ENCODE assay signal across 27 cellular contexts in genomic region chr5:123817267-123817666, GRCh38.
"Had no signal": no experiment of that assay in that cellular context is flagged by ENCODE, and none has a peak within 500 bp of the region (broad histone marks: within the 10 kb centered on the region; RNA-seq: fewer than 3 reads in every experiment).

No MANE protein-coding gene starts in this region.

- DNase-seq: colonic mucosa; cortex of kidney; dermis blood vessel endothelial cell; dorsolateral prefrontal cortex; effector CD4-positive, alpha-beta T cell; effector CD8-positive, alpha-beta T cell; effector memory CD4-positive, alpha-beta T cell; effector memory CD8-positive, alpha-beta T cell; endodermal cell; erythroblast; esophagus squamous epithelium; foreskin fibroblast; foreskin keratinocyte; foreskin melanocyte; gastrocnemius medialis; glutamatergic neuron; head of caudate nucleus; heart left ventricle; heart right ventricle had no signal

- H3K27me3 ChIP-seq: colonic mucosa, dorsolateral prefrontal cortex, esophagus muscularis mucosa, esophagus squamous epithelium, foreskin keratinocyte, gastrocnemius medialis, gastroesophageal sphincter, heart left ventricle, heart right ventricle had no signal

- H3K4me3 ChIP-seq: colonic mucosa, coronary artery, dorsolateral prefrontal cortex, esophagus muscularis mucosa, esophagus squamous epithelium, gastrocnemius medialis, gastroesophageal sphincter, heart left ventricle, heart right ventricle had no signal

- H3K36me3 ChIP-seq: colonic mucosa, esophagus muscularis mucosa, esophagus squamous epithelium, gastrocnemius medialis, gastroesophageal sphincter, heart left ventricle, heart right ventricle had no signal

- H3K4me1 ChIP-seq: colonic mucosa, foreskin keratinocyte had no signal

- FAIRE-seq: endometrium, endothelial cell of umbilical vein, frontal cortex had no signal

- H3K27ac ChIP-seq: colonic mucosa, coronary artery, dorsolateral prefrontal cortex, epithelial cell of prostate, esophagus muscularis mucosa, esophagus squamous epithelium, foreskin keratinocyte, gastrocnemius medialis, gastroesophageal sphincter, heart left ventricle, heart right ventricle had no signal

- H3K9me3 ChIP-seq: colonic mucosa, esophagus muscularis mucosa, esophagus squamous epithelium, gastrocnemius medialis, gastroesophageal sphincter, heart left ventricle, heart right ventricle had no signal

- ATAC-seq: effector memory CD8-positive, alpha-beta T cell; esophagus mucosa; foreskin keratinocyte; gastrocnemius medialis; gastroesophageal sphincter; heart left ventricle; heart right ventricle had no signal
